ENCODE assay signal across 1 cellular context in the genomic region with DNA sequence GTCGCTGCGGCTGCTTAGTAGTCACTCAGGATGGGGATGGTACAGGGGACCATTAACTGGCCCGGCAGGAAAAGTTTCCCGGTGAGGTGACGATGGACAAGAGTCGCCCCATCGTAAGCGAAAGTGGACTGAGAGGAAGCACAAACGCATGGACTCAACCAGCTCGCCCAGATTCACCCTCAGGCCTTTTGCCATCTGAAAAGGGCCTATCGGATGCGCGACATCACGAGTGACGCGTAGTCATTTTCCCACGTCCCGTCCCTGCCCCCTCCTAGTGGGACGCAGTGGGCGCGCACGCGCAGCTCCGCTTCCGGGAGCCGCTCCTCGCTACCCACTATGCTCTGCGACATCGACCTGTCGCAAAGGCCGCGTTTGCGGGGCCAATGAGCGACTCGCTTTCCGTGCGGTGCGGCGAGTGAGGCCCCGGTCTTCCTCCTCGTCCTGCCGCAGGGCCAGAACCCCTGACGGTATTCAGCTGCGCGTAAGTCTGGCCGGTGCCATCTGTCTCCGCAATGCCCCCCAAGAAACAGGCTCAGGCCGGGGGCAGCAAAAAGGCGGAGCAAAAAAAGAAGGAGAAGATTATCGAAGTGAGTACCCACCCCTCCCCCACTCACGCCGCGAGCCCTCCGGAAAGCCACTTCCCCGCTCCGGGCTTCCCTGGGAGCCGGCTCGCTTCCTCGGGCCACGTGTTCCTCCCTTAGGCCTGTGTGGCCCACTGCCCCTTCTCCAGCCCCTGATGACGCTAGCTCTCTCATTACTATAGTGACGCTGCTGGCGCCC.
TF ChIP-seq lines count a peak whose summit lies in the region.

A gene (plus strand): TSS at position 390 of the 780 bp plus-strand sequence. CDS start 123 bp downstream, at position 513.

TF ChIP-seq in SK-N-SH, 30 proteins besides CTCF, POLR2A, EP300 and RAD21 (continued from another document):
- TF ChIP-seq TAF1 (IDR thresholded peaks at IDR 0.05; ENCODE audit: borderline replicate concordance, low read depth, low read length) (peak; percentile 84), JUND (IDR thresholded peaks at IDR 0.05) (no peak), NRF1 (IDR thresholded peaks at IDR 0.05; ENCODE audit: low read depth, low read length) (peak; percentile 93), FOXJ3 (CRISPR knock-in tag; IDR thresholded peaks at IDR 0.05) (no peak), MXI1 (IDR thresholded peaks at IDR 0.05; ENCODE audit: low read depth, low read length) (peak; percentile 92), RCOR1 (IDR thresholded peaks at IDR 0.05; ENCODE audit: low read length) (no peak), GATA2 (CRISPR knock-in tag; IDR thresholded peaks at IDR 0.05) (no peak)
- TF ChIP-seq, protein P1, sequence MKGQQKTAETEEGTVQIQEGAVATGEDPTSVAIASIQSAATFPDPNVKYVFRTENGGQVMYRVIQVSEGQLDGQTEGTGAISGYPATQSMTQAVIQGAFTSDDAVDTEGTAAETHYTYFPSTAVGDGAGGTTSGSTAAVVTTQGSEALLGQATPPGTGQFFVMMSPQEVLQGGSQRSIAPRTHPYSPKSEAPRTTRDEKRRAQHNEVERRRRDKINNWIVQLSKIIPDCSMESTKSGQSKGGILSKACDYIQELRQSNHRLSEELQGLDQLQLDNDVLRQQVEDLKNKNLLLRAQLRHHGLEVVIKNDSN (IDR thresholded peaks at IDR 0.05; ENCODE audit: borderline replicate concordance, low read depth): peak; percentile 60; the same call in 1 of the 2 replicates
- TF ChIP-seq, protein P2, sequence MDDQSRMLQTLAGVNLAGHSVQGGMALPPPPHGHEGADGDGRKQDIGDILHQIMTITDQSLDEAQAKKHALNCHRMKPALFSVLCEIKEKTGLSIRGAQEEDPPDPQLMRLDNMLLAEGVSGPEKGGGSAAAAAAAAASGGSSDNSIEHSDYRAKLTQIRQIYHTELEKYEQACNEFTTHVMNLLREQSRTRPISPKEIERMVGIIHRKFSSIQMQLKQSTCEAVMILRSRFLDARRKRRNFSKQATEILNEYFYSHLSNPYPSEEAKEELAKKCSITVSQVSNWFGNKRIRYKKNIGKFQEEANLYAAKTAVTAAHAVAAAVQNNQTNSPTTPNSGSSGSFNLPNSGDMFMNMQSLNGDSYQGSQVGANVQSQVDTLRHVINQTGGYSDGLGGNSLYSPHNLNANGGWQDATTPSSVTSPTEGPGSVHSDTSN (IDR thresholded peaks at IDR 0.05): no peak
